ENCODE assay signal across 8 cellular contexts in genomic region chr11:59172345-59173079, GRCh38. TPM values are rescaled to one million over a fixed set of nuclear protein-coding genes. Genes with fewer than 3 reads are reported as not detected.
DNase-seq lines count a peak whose midpoint lies in the region; ATAC-seq and TF ChIP-seq lines count a peak whose summit lies in the region.

No MANE protein-coding gene starts in this region.

- H3K4me3 ChIP-seq in right lobe of liver (peak overlapping the region; percentile 72 to 78 (median 74)), testis (peak overlapping the region; percentile 69 to 70)

- ATAC-seq in HG02885 (IDR thresholded peaks at IDR 0.05; ENCODE audit: poor library complexity, unreplicated experiment): peak; percentile 36
- ATAC-seq in right lobe of liver: peak; percentile 0 to 8 (median 4)

- POLR2A ChIA-PET in RWPE1 (lab: Yijun Ruan, JAX; ENCODE audit: low non-redundant PET): no interaction called here

- peak; percentile 24 for DNase-seq in activated naive CD4-positive, alpha-beta T cell treated with Interleukin-2 at 50 U/mL for 16 hours
- no peak for DNase-seq in activated naive CD4-positive, alpha-beta T cell (lab: John Stamatoyannopoulos, UW)
- DNase-seq in RWPE1 (ENCODE audit: low spot score) (no peak), cerebellum (ENCODE audit: low spot score) (peak; percentile 21), right lobe of liver (peak; percentile 63 to 70 (median 69)), testis (peak; percentile 38), SKM-1 (lab: John Stamatoyannopoulos, UW; ENCODE audit: unreplicated experiment) (no peak)

- no peak for TF ChIP-seq CTCF in RWPE1 (conservative IDR thresholded peaks at IDR 0.05; ENCODE audit: low read depth)
- no peak for TF ChIP-seq CTCF in right lobe of liver (IDR thresholded peaks at IDR 0.05)
- TF ChIP-seq CTCF in testis (IDR thresholded peaks at IDR 0.05): no peak

- H3K27me3 ChIP-seq in right lobe of liver: no peaks in the 10 kb centered on the region
- H3K27me3 ChIP-seq in testis: no peaks in the 10 kb centered on the region

- H3K4me1 ChIP-seq in right lobe of liver (peaks cover 0 to 34% (median 11%) of the 10 kb centered on the region in 4 donors), testis (peaks cover 21% of the 10 kb centered on the region)

- 4% methylated on average over 7 of the region's 70 CpGs for WGBS in right lobe of liver (ENCODE audit: insufficient coverage, low coverage, low lambda C conversion rate, missing lambda C conversion rate)
- WGBS in testis, 2 donors: 0% methylated on average over 10 to 37 of the region's 70 CpGs

- intact Hi-C loops in right lobe of liver (cut with DNase I) (loop anchor here in 1 of 2 donors (5.0 kb wide), 1 partner anchor 35 kb away; no protein-coding TSS in a partner anchor), testis (cut with DNase I; ENCODE audit: low total_unique reads) (loop anchor here (5.0 to 10.0 kb wide), 2 partner anchors 35 to 112 kb away; no protein-coding TSS in a partner anchor)

- TF ChIP-seq POLR2A in right lobe of liver (IDR thresholded peaks at IDR 0.05) (no peak), testis (IDR thresholded peaks at IDR 0.05) (no peak)

- no peaks in the 10 kb centered on the region for H3K9me3 ChIP-seq in right lobe of liver
- H3K9me3 ChIP-seq in testis: no peaks in the 10 kb centered on the region

- CTCF ChIA-PET in RWPE1 (lab: Yijun Ruan, JAX): interaction anchor here (0.6 to 2.5 kb wide), 20 partner anchors 8 to 502 kb away, joined by 3 to 24 read pairs (median 4); partner anchors contain the start of gene FAM111B

- H3K27ac ChIP-seq in RWPE1 (peak overlapping the region; percentile 93), right lobe of liver (peak overlapping the region; percentile 78 to 91 (median 79)), testis (peak overlapping the region; percentile 37 to 57)

- H3K36me3 ChIP-seq in right lobe of liver (no peaks in the 10 kb centered on the region), testis (ENCODE audit: low read depth, missing control alignments) (no peaks in the 10 kb centered on the region)

RNA-seq across cellular contexts. Expression of gene DTX4, which starts 0.6 kb away (rescaled TPM):
- total RNA-seq in cerebellum (38.7 TPM), right lobe of liver (10 to 100 TPM; 10.8 to 49.1 (median 22.6) TPM), testis (10 to 100 TPM in 1 of 2 donors, 1 to 10 TPM in 1; 4.5 to 10.2 TPM)
- 6.1 TPM for polyA plus RNA-seq in testis (ENCODE audit: insufficient read depth, low read depth, low replicate concordance)

RNA-seq across cellular contexts. Expression of gene FAM111A, which starts 29.9 kb away (rescaled TPM):
- total RNA-seq in cerebellum: 24.4 TPM
- 10 to 100 TPM; 10.8 to 19.5 (median 16.6) TPM for total RNA-seq in right lobe of liver
- 10 to 100 TPM; 41.5 to 43.4 TPM for total RNA-seq in testis
- 12.3 TPM for polyA plus RNA-seq in testis (ENCODE audit: insufficient read depth, low read depth, low replicate concordance)

RNA-seq across cellular contexts. Expression of gene MPEG1, which starts 40.2 kb away (rescaled TPM):
- total RNA-seq in cerebellum (2.3 TPM), right lobe of liver (10 to 100 TPM in 2 of 6 experiments, 1 to 10 TPM in 4; 5.6 to 22.6 (median 7.4) TPM), testis (1 to 10 TPM in 1 of 2 donors, under 1 TPM in 1; 0.87 to 3.8 TPM)
- 12.1 TPM for polyA plus RNA-seq in testis (ENCODE audit: insufficient read depth, low read depth, low replicate concordance)

Comparison
In these comparisons a context has a peak if more than half of its experiments do, and no peak if none do; other contexts are left out.
1. DNase-seq: peak in activated naive CD4-positive, alpha-beta T cell treated with Interleukin-2 at 50 U/mL for 16 hours (single experiment), cerebellum (single experiment), right lobe of liver (3 of 3) and testis (single experiment); none in activated naive CD4-positive, alpha-beta T cell (0 of 4), RWPE1 (single experiment) and SKM-1 (single experiment).
2. Peak in every context shown above with its lines, with median percentiles within 50 percentile points of each other: H3K27ac ChIP-seq.